Comparison of ENCODE assay signal across 22 cellular contexts in genomic region chr1:214219916-214220315, GRCh38.
DNase-seq lines count a peak whose midpoint lies in the region; ATAC-seq and TF ChIP-seq lines count a peak whose summit lies in the region.
"Had no signal": no experiment of that assay in that cellular context is flagged by ENCODE, and none has a peak within 500 bp of the region (broad histone marks: within the 10 kb centered on the region; RNA-seq: fewer than 3 reads in every experiment).

No MANE protein-coding gene starts in this region.

- H3K9me3 Mint-ChIP-seq in Caco-2 (ENCODE audit: unreplicated experiment): no peaks in the 10 kb centered on the region
- H3K9me3 Mint-ChIP-seq in glutamatergic neuron (ENCODE audit: unreplicated experiment): no peaks in the 10 kb centered on the region
- no peaks in the 10 kb centered on the region for H3K9me3 Mint-ChIP-seq in activated CD8-positive, alpha-beta T cell treated with anti-CD3 and anti-CD28 coated beads for 36 hours
- H3K9me3 Mint-ChIP-seq: GM23338 had no signal

- peak overlapping the region; percentile 1 for H3K4me3 Mint-ChIP-seq in Caco-2 (ENCODE audit: unreplicated experiment)
- H3K4me3 Mint-ChIP-seq in glutamatergic neuron (ENCODE audit: unreplicated experiment): no peak overlapping the region
- H3K4me3 Mint-ChIP-seq in activated CD8-positive, alpha-beta T cell treated with anti-CD3 and anti-CD28 coated beads for 36 hours: no peak overlapping the region
- H3K4me3 Mint-ChIP-seq: CD4-positive, CD25-positive, alpha-beta regulatory T cell; GM23338 had no signal

- peaks cover 43% of the 10 kb centered on the region for H3K4me1 Mint-ChIP-seq in Caco-2 (ENCODE audit: low read depth, unreplicated experiment)
- peaks cover 8% of the 10 kb centered on the region for H3K4me1 Mint-ChIP-seq in glutamatergic neuron (ENCODE audit: low read depth, unreplicated experiment)
- H3K4me1 Mint-ChIP-seq in activated CD8-positive, alpha-beta T cell treated with anti-CD3 and anti-CD28 coated beads for 36 hours (ENCODE audit: low read depth): no peaks in the 10 kb centered on the region
- H3K4me1 Mint-ChIP-seq: CD4-positive, CD25-positive, alpha-beta regulatory T cell had no signal

- peaks cover 58% of the 10 kb centered on the region for H3K4me1 ChIP-seq in Caco-2
- H3K4me1 ChIP-seq: BE2C had no signal

- CTCF ChIA-PET in Caco-2 (lab: Charles Lee): interaction anchor here (0.7 to 1.1 kb wide), 3 partner anchors 42 to 112 kb away, joined by 3 to 4 read pairs (median 4); no protein-coding TSS in a partner anchor
- CTCF ChIA-PET in activated CD8-positive, alpha-beta T cell treated with anti-CD3 and anti-CD28 coated beads for 36 hours (lab: Charles Lee): interaction anchor here (1.3 to 2.0 kb wide), 3 partner anchors 41 to 112 kb away, joined by 3 to 11 read pairs (median 8); no protein-coding TSS in a partner anchor

- H3K27ac Mint-ChIP-seq in Caco-2 (ENCODE audit: unreplicated experiment): peak overlapping the region; percentile 83
- H3K27ac Mint-ChIP-seq in glutamatergic neuron (ENCODE audit: unreplicated experiment): no peak overlapping the region
- no peak overlapping the region for H3K27ac Mint-ChIP-seq in activated CD8-positive, alpha-beta T cell treated with anti-CD3 and anti-CD28 coated beads for 36 hours
- H3K27ac Mint-ChIP-seq: CD4-positive, CD25-positive, alpha-beta regulatory T cell; GM23338 had no signal

- H3K4me3 ChIP-seq in Caco-2 (ENCODE audit: low read depth, low read length): no peak overlapping the region
- H3K4me3 ChIP-seq: GM12878, GM23338 had no signal

- no peak for TF ChIP-seq CTCF in Caco-2 (IDR thresholded peaks at IDR 0.05; ENCODE audit: insufficient read depth in 1 of 2, low read depth in 1 of 2, low read length in 1 of 2, severe bottlenecking in 1 of 2, unreplicated experiment in 1 of 2)
- TF ChIP-seq CTCF in glutamatergic neuron (IDR thresholded peaks at IDR 0.05; ENCODE audit: partially characterized antibody, unreplicated experiment): no peak
- no peak for TF ChIP-seq CTCF in activated CD8-positive, alpha-beta T cell treated with anti-CD3 and anti-CD28 coated beads for 36 hours (IDR thresholded peaks at IDR 0.05)

- H3K36me3 ChIP-seq in Caco-2 (ENCODE audit: control insufficient read depth, insufficient read depth, low read length): no peaks in the 10 kb centered on the region
- H3K36me3 ChIP-seq: BE2C had no signal

- H3K36me3 Mint-ChIP-seq in Caco-2 (ENCODE audit: insufficient read depth, unreplicated experiment) (no peaks in the 10 kb centered on the region), glutamatergic neuron (ENCODE audit: unreplicated experiment) (no peaks in the 10 kb centered on the region)
- H3K36me3 Mint-ChIP-seq in activated CD8-positive, alpha-beta T cell treated with anti-CD3 and anti-CD28 coated beads for 36 hours (ENCODE audit: low read depth): no peaks in the 10 kb centered on the region
- H3K36me3 Mint-ChIP-seq: CD4-positive, CD25-positive, alpha-beta regulatory T cell had no signal

- no peaks in the 10 kb centered on the region for H3K9me3 ChIP-seq in Caco-2
- H3K9me3 ChIP-seq: BE2C, SK-N-SH had no signal

- ATAC-seq in left lobe of liver: peak; percentile 79
- ATAC-seq in activated CD8-positive, alpha-beta T cell treated with anti-CD3 and anti-CD28 coated beads for 36 hours: no peak
- ATAC-seq: GM12878, GM23338 had no signal

- intact Hi-C loops in Caco-2 (cut with micrococcal nuclease; ENCODE audit: unreplicated experiment): loop anchor here (5.0 to 10.0 kb wide), 2 partner anchors 287 to 925 kb away; no protein-coding TSS in a partner anchor
- intact Hi-C loops in activated CD8-positive, alpha-beta T cell treated with anti-CD3 and anti-CD28 coated beads for 36 hours (cut with micrococcal nuclease): no loop called here

- H3K27me3 ChIP-seq in Caco-2 (replicated peaks; ENCODE audit: control insufficient read depth, insufficient read depth, low read length): no peaks in the 10 kb centered on the region

- H3K27me3 Mint-ChIP-seq in Caco-2 (ENCODE audit: insufficient read depth, unreplicated experiment) (no peaks in the 10 kb centered on the region), glutamatergic neuron (ENCODE audit: unreplicated experiment) (no peaks in the 10 kb centered on the region)
- peaks cover 20% of the 10 kb centered on the region for H3K27me3 Mint-ChIP-seq in activated CD8-positive, alpha-beta T cell treated with anti-CD3 and anti-CD28 coated beads for 36 hours

- POLR2A ChIA-PET in Caco-2 (lab: Charles Lee): interaction anchor here (0.9 kb wide), 1 partner anchor 65 kb away, joined by 3 read pairs; no protein-coding TSS in a partner anchor
- POLR2A ChIA-PET in activated CD8-positive, alpha-beta T cell treated with anti-CD3 and anti-CD28 coated beads for 36 hours (lab: Charles Lee): no interaction called here

- BruUV-seq in Caco-2 (replicated peaks; lab: Mats Ljungman, UMichigan): no TSS peak

- DNase-seq in Caco-2 (peak in 1 of 2 experiments; percentile 53), HuH-7.5 (ENCODE audit: low spot score) (peak; percentile 28), SW480 (ENCODE audit: low spot score) (peak; percentile 7), left lobe of liver (ENCODE audit: low spot score) (no peak), glutamatergic neuron (no peak), dedifferentiated amniotic fluid mesenchymal stem cell (ENCODE audit: extremely low spot score) (no peak)
- no peak for DNase-seq in activated CD8-positive, alpha-beta T cell treated with anti-CD3 and anti-CD28 coated beads for 36 hours
- no peak for DNase-seq in stimulated activated CD4-positive, alpha-beta T cell treated with anti-CD3 and anti-CD28 coated beads, Interleukin-4, amount 100 ng/mL, for 24 hours
- DNase-seq: BE2C, COR-L47, DMS153, EL, HCEC 1CT, NCI-H1417 treated with DMSO at 0.1 percent for 48 hours, NCI-H2081, NCI-H2171 treated with DMSO at 0.1 percent for 48 hours, NCI-H446 treated with DMSO at 0.1 percent for 48 hours, SHP77 treated with DMSO at 0.1 percent for 48 hours, SK-N-SH had no signal

Comparison
In these comparisons a context has a peak if more than half of its experiments do, and no peak if none do; other contexts are left out.
1. DNase-seq: peak in HuH-7.5 (single experiment) and SW480 (single experiment); none in left lobe of liver (single experiment), glutamatergic neuron (single experiment), activated CD8-positive, alpha-beta T cell treated with anti-CD3 and anti-CD28 coated beads for 36 hours (single experiment), dedifferentiated amniotic fluid mesenchymal stem cell (single experiment) and stimulated activated CD4-positive, alpha-beta T cell treated with anti-CD3 and anti-CD28 coated beads, Interleukin-4, amount 100 ng/mL, for 24 hours (single experiment).